ENCODE assay signal across 1 cellular context in the genomic region with DNA sequence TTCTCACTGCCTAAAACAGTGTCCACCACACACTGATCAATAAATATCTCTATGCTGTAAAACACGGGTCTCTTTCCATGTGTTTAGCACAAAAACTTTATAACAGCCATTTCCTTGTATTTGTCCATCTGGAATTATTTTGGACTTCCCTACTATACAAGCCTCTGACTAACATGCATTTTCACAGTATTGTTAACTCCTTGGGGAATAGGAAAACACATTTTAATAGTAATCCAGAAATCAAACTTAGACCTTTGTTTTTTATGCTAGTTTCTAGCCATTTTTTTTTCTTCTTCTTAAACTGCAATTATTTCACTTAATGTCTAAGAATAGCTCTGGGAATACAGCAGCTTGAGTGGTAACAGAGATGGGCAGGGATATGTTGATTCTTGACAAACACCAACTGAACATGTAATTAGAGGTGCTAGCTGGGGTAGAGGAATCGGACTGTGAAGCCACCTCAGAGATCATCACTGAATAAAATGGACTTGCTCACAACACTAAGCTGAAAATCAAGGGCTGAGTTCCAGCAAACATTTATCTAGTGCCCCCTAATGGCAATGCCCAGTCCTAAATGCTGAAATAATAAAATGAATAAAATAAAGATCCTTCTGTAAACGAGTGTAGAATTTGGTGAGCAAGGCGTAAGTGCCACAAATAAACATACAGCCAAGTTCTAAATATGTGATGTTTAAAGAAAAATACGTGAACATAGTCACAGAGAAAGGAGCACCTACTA.
TF ChIP-seq lines count a peak whose summit lies in the region.

No MANE protein-coding gene starts in this region.

TF ChIP-seq in H1, 55 proteins besides CTCF, POLR2A, EP300 and RAD21 (continued from another document):
- no peak for TF ChIP-seq SP4 (IDR thresholded peaks at IDR 0.05; ENCODE audit: low read length)
- no peak for TF ChIP-seq SUZ12 (IDR thresholded peaks at IDR 0.05; ENCODE audit: low read length)
- TF ChIP-seq KDM1A (IDR thresholded peaks at IDR 0.05; ENCODE audit: borderline replicate concordance, low read length): no peak
- no peak for TF ChIP-seq PHF8 (conservative IDR thresholded peaks at IDR 0.05; ENCODE audit: low read depth, low read length)
- no peak for TF ChIP-seq SP2 (IDR thresholded peaks at IDR 0.05; ENCODE audit: low read length)
- no peak for TF ChIP-seq ATF2 (IDR thresholded peaks at IDR 0.05; ENCODE audit: low read length)
- TF ChIP-seq, protein P1, sequence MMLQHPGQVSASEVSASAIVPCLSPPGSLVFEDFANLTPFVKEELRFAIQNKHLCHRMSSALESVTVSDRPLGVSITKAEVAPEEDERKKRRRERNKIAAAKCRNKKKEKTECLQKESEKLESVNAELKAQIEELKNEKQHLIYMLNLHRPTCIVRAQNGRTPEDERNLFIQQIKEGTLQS (IDR thresholded peaks at IDR 0.05; ENCODE audit: insufficient read depth, low read depth, low read length): no peak
- TF ChIP-seq CBX5 (IDR thresholded peaks at IDR 0.05; ENCODE audit: low read depth, low read length): no peak
